ENCODE assay signal across 1 cellular context in genomic region chr17:37607637-37608368, GRCh38.
TF ChIP-seq lines count a peak whose summit lies in the region.

No MANE protein-coding gene starts in this region.

TF ChIP-seq in IMR-90, 13 proteins besides CTCF, POLR2A, EP300 and RAD21 (continued from another document):
- TF ChIP-seq FOS (IDR thresholded peaks at IDR 0.05; ENCODE audit: low read depth, low read length) = no peak
- no peak for TF ChIP-seq BHLHE40 (IDR thresholded peaks at IDR 0.05; ENCODE audit: low read depth, low read length)
- no peak for TF ChIP-seq RCOR1 (IDR thresholded peaks at IDR 0.05; ENCODE audit: insufficient replicate concordance, low read length)
- TF ChIP-seq USF2 (IDR thresholded peaks at IDR 0.05; ENCODE audit: low read depth, low read length) = no peak
- TF ChIP-seq MXI1 (IDR thresholded peaks at IDR 0.05; ENCODE audit: borderline replicate concordance, low read depth, low read length) = no peak
- no peak for TF ChIP-seq MAZ (IDR thresholded peaks at IDR 0.05; ENCODE audit: borderline replicate concordance, low read depth, low read length)
